In genomic region chr9:34547960-34548603, GRCh38 we compare ENCODE assay signal across 8 cellular contexts. TPM values are rescaled to one million over a fixed set of nuclear protein-coding genes. Genes with fewer than 3 reads are reported as not detected.
DNase-seq lines count a peak whose midpoint lies in the region; ATAC-seq and TF ChIP-seq lines count a peak whose summit lies in the region.

No MANE protein-coding gene starts in this region.

- DNase-seq in ELF-1 (ENCODE audit: low read depth, low spot score) (peak; percentile 87), Kasumi-1 (lab: John Stamatoyannopoulos, UW) (peak; percentile 12 to 44), T-helper 9 cell (peak; percentile 12), colonic mucosa (peak; percentile 66), left lobe of liver (ENCODE audit: low spot score) (peak; percentile 78), GOT3 (lab: John Stamatoyannopoulos, UW) (no peak)

- no peak overlapping the region for H3K27ac Mint-ChIP-seq in stimulated activated memory B cell treated with anti-CD40 and anti-IgM and Interleukin-4, amounts not matched to agents 10 μg/mL and 1 μg/mL and 100 μg/mL, for 72 hours

- no peaks in the 10 kb centered on the region for H3K9me3 ChIP-seq in colonic mucosa

- no peak overlapping the region for H3K4me3 Mint-ChIP-seq in stimulated activated memory B cell treated with anti-CD40 and anti-IgM and Interleukin-4, amounts not matched to agents 10 μg/mL and 1 μg/mL and 100 μg/mL, for 72 hours

- no peaks in the 10 kb centered on the region for H3K4me1 Mint-ChIP-seq in stimulated activated memory B cell treated with anti-CD40 and anti-IgM and Interleukin-4, amounts not matched to agents 10 μg/mL and 1 μg/mL and 100 μg/mL, for 72 hours

- ATAC-seq in left lobe of liver (peak; percentile 86), GM18907 (IDR thresholded peaks at IDR 0.05; ENCODE audit: unreplicated experiment) (no peak)
- ATAC-seq in stimulated activated memory B cell treated with anti-CD40 and anti-IgM and Interleukin-4, amounts not matched to agents 10 μg/mL and 1 μg/mL and 100 μg/mL, for 72 hours = peak; percentile 41

- TF ChIP-seq CTCF in colonic mucosa (IDR thresholded peaks at IDR 0.05) = peak; percentile 83

- intact Hi-C loops in colonic mucosa (cut with DNase I) = loop anchor here (2.0 to 5.0 kb wide), 3 partner anchors 43 to 146 kb away; no protein-coding TSS in a partner anchor

- no peaks in the 10 kb centered on the region for H3K27me3 ChIP-seq in colonic mucosa

- no peak overlapping the region for H3K9ac ChIP-seq in colonic mucosa (ENCODE audit: low read depth in 2 of 2, low read length in 2 of 2)

- no peak overlapping the region for H3K4me3 ChIP-seq in colonic mucosa

- H3K4me1 ChIP-seq in colonic mucosa = no peaks in the 10 kb centered on the region

- H3K36me3 ChIP-seq in colonic mucosa = no peaks in the 10 kb centered on the region

- H3K9me3 Mint-ChIP-seq in stimulated activated memory B cell treated with anti-CD40 and anti-IgM and Interleukin-4, amounts not matched to agents 10 μg/mL and 1 μg/mL and 100 μg/mL, for 72 hours = no peaks in the 10 kb centered on the region

- peaks cover 60% of the 10 kb centered on the region for H3K27me3 Mint-ChIP-seq in stimulated activated memory B cell treated with anti-CD40 and anti-IgM and Interleukin-4, amounts not matched to agents 10 μg/mL and 1 μg/mL and 100 μg/mL, for 72 hours

- H3K36me3 Mint-ChIP-seq in stimulated activated memory B cell treated with anti-CD40 and anti-IgM and Interleukin-4, amounts not matched to agents 10 μg/mL and 1 μg/mL and 100 μg/mL, for 72 hours = no peaks in the 10 kb centered on the region

- H3K27ac ChIP-seq in colonic mucosa = no peak overlapping the region

RNA-seq across cellular contexts. Expression of gene ENHO, which starts 25.3 kb away (rescaled TPM):
- total RNA-seq in colonic mucosa (1 to 10 TPM; 1.2 to 1.3 TPM), left lobe of liver (3.9 TPM)

RNA-seq across cellular contexts. Expression of gene CNTFR, which starts 41.4 kb away (rescaled TPM):
- total RNA-seq in colonic mucosa = 1 to 10 TPM; 1.8 to 1.9 TPM
- total RNA-seq in left lobe of liver = 13.0 TPM
